Comparison of ENCODE assay signal across 20 cellular contexts in the genomic region with DNA sequence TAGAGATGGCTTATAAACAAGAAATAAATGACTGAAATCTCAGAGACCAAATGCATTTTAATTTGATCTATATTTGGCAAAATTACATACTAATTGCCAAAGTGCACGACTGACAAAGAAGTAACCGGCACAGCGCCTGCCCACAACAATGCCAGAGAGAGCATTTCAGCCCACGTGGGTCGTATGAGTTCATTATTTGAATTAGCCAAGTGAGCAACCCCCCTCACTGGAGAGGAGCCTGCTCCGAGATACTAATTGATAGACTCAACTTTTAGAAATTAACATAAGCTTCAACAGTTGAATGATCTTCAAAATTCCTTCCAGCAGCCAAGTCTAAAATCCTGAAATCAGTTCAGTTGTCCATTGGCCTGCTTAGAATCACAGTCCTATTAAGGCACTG.
DNase-seq lines count a peak whose midpoint lies in the region; ATAC-seq and TF ChIP-seq lines count a peak whose summit lies in the region.
"Had no signal": no experiment of that assay in that cellular context is flagged by ENCODE, and none has a peak within 500 bp of the region (broad histone marks: within the 10 kb centered on the region; RNA-seq: fewer than 3 reads in every experiment).

No MANE protein-coding gene starts in this region.

- DNase-seq in NCI-H1105 treated with DMSO at 0.1 percent for 48 hours (lab: John Stamatoyannopoulos, UW) (peak; percentile 35), NCI-H1105 (lab: John Stamatoyannopoulos, UW) (no peak), Ammon's horn (ENCODE audit: low spot score) (peak; percentile 25), epithelial cell of proximal tubule (ENCODE audit: low read depth) (peak; percentile 10), midbrain (lab: John Stamatoyannopoulos, UW) (peak; percentile 17), mucosa of gallbladder (ENCODE audit: low spot score) (no peak), superior temporal gyrus (ENCODE audit: extremely low spot score) (no peak)
- DNase-seq: BE2C; CD4-positive, alpha-beta T cell; CD8-positive, alpha-beta memory T cell; DMS 273 treated with DMSO at 0.1 percent for 48 hours; DMS79; EL; GDM1; GOT3; HFFc6 had no signal

- no peak overlapping the region for H3K4me3 ChIP-seq in epithelial cell of proximal tubule (ENCODE audit: low read depth, low read length)
- H3K4me3 ChIP-seq: BLaER1 treated with 17β-estradiol and CSF1 and Interleukin-3, amounts not matched to agents 10 nM and 100 nM; GM12878; HAP-1 had no signal

- no peak for TF ChIP-seq CTCF in epithelial cell of proximal tubule (conservative IDR thresholded peaks at IDR 0.05; ENCODE audit: low read depth, low read length)

- ATAC-seq in GM21529 (IDR thresholded peaks at IDR 0.05; ENCODE audit: unreplicated experiment), result no peak
- ATAC-seq: GM12878 had no signal

Comparison
In these comparisons a context has a peak if more than half of its experiments do, and no peak if none do; other contexts are left out.
1. DNase-seq: peak in NCI-H1105 treated with DMSO at 0.1 percent for 48 hours (single experiment), Ammon's horn (single experiment), epithelial cell of proximal tubule (single experiment) and midbrain (single experiment); none in NCI-H1105 (single experiment), mucosa of gallbladder (single experiment) and superior temporal gyrus (single experiment).